Comparison of ENCODE assay signal across 8 cellular contexts in the genomic region with DNA sequence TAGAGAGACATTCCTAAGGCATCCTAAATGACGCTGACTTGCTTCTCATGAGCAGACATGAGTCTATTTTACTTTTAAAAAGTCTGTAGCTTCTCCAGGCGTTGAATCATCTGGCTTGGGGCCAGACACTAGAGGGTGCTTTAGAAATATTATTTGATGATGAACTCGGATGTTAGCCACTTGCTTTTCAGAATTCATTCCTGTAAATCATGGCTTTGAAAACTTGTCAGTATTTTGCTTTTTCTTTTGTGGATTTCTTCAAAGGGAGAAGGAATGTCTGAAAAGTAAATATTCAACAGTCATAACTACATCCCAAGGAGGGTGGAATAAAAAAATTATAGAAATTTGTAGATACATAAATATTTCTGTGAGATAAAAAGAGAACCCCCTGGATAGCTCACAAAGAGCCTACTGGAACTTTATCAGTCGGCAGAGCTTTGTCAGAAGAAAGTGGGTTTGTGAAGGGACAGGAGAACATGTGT.
DNase-seq lines count a peak whose midpoint lies in the region; ATAC-seq and TF ChIP-seq lines count a peak whose summit lies in the region.

No MANE protein-coding gene starts in this region.

- peak overlapping the region in 2 of 3 experiments; percentile 35 to 73 for H3K27ac Mint-ChIP-seq in nephron
- no peak overlapping the region for H3K27ac Mint-ChIP-seq in activated CD8-positive, alpha-beta T cell treated with anti-CD3 and anti-CD28 coated beads, Interleukin-2, amount 10 ng/mL, durations not matched to agents 7 days and 5 days

- H3K27me3 Mint-ChIP-seq in nephron (ENCODE audit: low read depth), result no peaks in the 10 kb centered on the region
- no peaks in the 10 kb centered on the region for H3K27me3 Mint-ChIP-seq in activated CD8-positive, alpha-beta T cell treated with anti-CD3 and anti-CD28 coated beads, Interleukin-2, amount 10 ng/mL, durations not matched to agents 7 days and 5 days (ENCODE audit: low read depth)

- no peaks in the 10 kb centered on the region for H3K36me3 Mint-ChIP-seq in nephron (ENCODE audit: low read depth)
- H3K36me3 Mint-ChIP-seq in activated CD8-positive, alpha-beta T cell treated with anti-CD3 and anti-CD28 coated beads, Interleukin-2, amount 10 ng/mL, durations not matched to agents 7 days and 5 days (ENCODE audit: low read depth), result no peaks in the 10 kb centered on the region

- intact Hi-C loops in dorsolateral prefrontal cortex (cut with DNase I), result loop anchor here (5.0 to 10.0 kb wide), 2 partner anchors 360 to 877 kb away; no protein-coding TSS in a partner anchor

- H3K9me3 Mint-ChIP-seq in nephron, result no peaks in the 10 kb centered on the region
- no peaks in the 10 kb centered on the region for H3K9me3 Mint-ChIP-seq in activated CD8-positive, alpha-beta T cell treated with anti-CD3 and anti-CD28 coated beads, Interleukin-2, amount 10 ng/mL, durations not matched to agents 7 days and 5 days (ENCODE audit: insufficient read depth)

- no peak overlapping the region for H3K27ac ChIP-seq in dorsolateral prefrontal cortex

- CTCF ChIA-PET in activated CD8-positive, alpha-beta T cell treated with anti-CD3 and anti-CD28 coated beads, Interleukin-2, amount 10 ng/mL, durations not matched to agents 7 days and 5 days (lab: Charles Lee), result no interaction called here

- DNase-seq in COLO668 (lab: John Stamatoyannopoulos, UW; ENCODE audit: unreplicated experiment) (peak; percentile 32), NCI-H2196 (lab: John Stamatoyannopoulos, UW; ENCODE audit: unreplicated experiment) (peak; percentile 77), dorsolateral prefrontal cortex (peak in 7 of 10 donors; percentile 19 to 62 (median 40))
- no peak for DNase-seq in activated CD8-positive, alpha-beta T cell treated with anti-CD3 and anti-CD28 coated beads, Interleukin-2, amount 10 ng/mL, durations not matched to agents 7 days and 5 days
- DNase-seq in activated CD4-positive, alpha-beta T cell treated with anti-CD3 and anti-CD28 coated beads for 48 hours, result no peak

- no peak overlapping the region for H3K4me3 ChIP-seq in dorsolateral prefrontal cortex

- peaks cover 28% of the 10 kb centered on the region for H3K4me1 Mint-ChIP-seq in nephron
- H3K4me1 Mint-ChIP-seq in activated CD8-positive, alpha-beta T cell treated with anti-CD3 and anti-CD28 coated beads, Interleukin-2, amount 10 ng/mL, durations not matched to agents 7 days and 5 days (ENCODE audit: low read depth), result no peaks in the 10 kb centered on the region

- ATAC-seq in HG03095 (IDR thresholded peaks at IDR 0.05; ENCODE audit: unreplicated experiment) (no peak), GM21360 (IDR thresholded peaks at IDR 0.05; ENCODE audit: unreplicated experiment) (no peak)
- ATAC-seq in activated CD8-positive, alpha-beta T cell treated with anti-CD3 and anti-CD28 coated beads, Interleukin-2, amount 10 ng/mL, durations not matched to agents 7 days and 5 days, result no peak

- no peak overlapping the region for H3K4me3 Mint-ChIP-seq in nephron
- no peak overlapping the region for H3K4me3 Mint-ChIP-seq in activated CD8-positive, alpha-beta T cell treated with anti-CD3 and anti-CD28 coated beads, Interleukin-2, amount 10 ng/mL, durations not matched to agents 7 days and 5 days

- POLR2A ChIA-PET in activated CD8-positive, alpha-beta T cell treated with anti-CD3 and anti-CD28 coated beads, Interleukin-2, amount 10 ng/mL, durations not matched to agents 7 days and 5 days (lab: Charles Lee), result no interaction called here

- TF ChIP-seq CTCF in dorsolateral prefrontal cortex (IDR thresholded peaks at IDR 0.05 in 54 of 56, conservative IDR thresholded peaks at IDR 0.05 in 2 of 56; ENCODE audit: low read depth in 1 of 56, partially characterized antibody in 56 of 56), result peak in 50 of 56 donors; percentile 14 to 72 (median 43)
- peak in 1 of 3 experiments; percentile 14 for TF ChIP-seq CTCF in nephron (IDR thresholded peaks at IDR 0.05; ENCODE audit: unreplicated experiment in 3 of 3)

- H3K27me3 ChIP-seq in dorsolateral prefrontal cortex, result no peaks in the 10 kb centered on the region

Comparison
In these comparisons a context has a peak if more than half of its experiments do, and no peak if none do; other contexts are left out.
1. DNase-seq: peak in COLO668 (single experiment), NCI-H2196 (single experiment) and dorsolateral prefrontal cortex (7 of 10); none in activated CD8-positive, alpha-beta T cell treated with anti-CD3 and anti-CD28 coated beads, Interleukin-2, amount 10 ng/mL, durations not matched to agents 7 days and 5 days (single experiment) and activated CD4-positive, alpha-beta T cell treated with anti-CD3 and anti-CD28 coated beads for 48 hours (single experiment).